15 cellular contexts compared by ENCODE assay signal in genomic region chr2:217808326-217808725, GRCh38.
DNase-seq lines count a peak whose midpoint lies in the region; ATAC-seq, FAIRE-seq and TF ChIP-seq lines count a peak whose summit lies in the region.
"Had no signal": no experiment of that assay in that cellular context is flagged by ENCODE, and none has a peak within 500 bp of the region (broad histone marks: within the 10 kb centered on the region; RNA-seq: fewer than 3 reads in every experiment).

No MANE protein-coding gene starts in this region.

- no peak overlapping the region for H3K27ac Mint-ChIP-seq in activated T-helper 17 cell treated with anti-CD3 and anti-CD28 coated beads, Interleukin-2, amount 50 U/mL, for 72 hours
- H3K27ac Mint-ChIP-seq: B cell; CD4-positive, alpha-beta T cell had no signal

- TF ChIP-seq POLR2A in HepG2 (IDR thresholded peaks at IDR 0.05; ENCODE audit: insufficient read depth in 1 of 2, low read depth in 2 of 2, low read length in 2 of 2) (no peak), right lobe of liver (IDR thresholded peaks at IDR 0.05) (no peak), gastrocnemius medialis (IDR thresholded peaks at IDR 0.05) (no peak)

- no peak overlapping the region for H3K4me3 Mint-ChIP-seq in activated T-helper 17 cell treated with anti-CD3 and anti-CD28 coated beads, Interleukin-2, amount 50 U/mL, for 72 hours
- H3K4me3 Mint-ChIP-seq: B cell; CD4-positive, alpha-beta T cell had no signal

- TF ChIP-seq EP300 in HepG2 (IDR thresholded peaks at IDR 0.05; ENCODE audit: low read depth in 2 of 2, low read length in 2 of 2) (no peak), HepG2 (CRISPR knock-in tag; IDR thresholded peaks at IDR 0.05; ENCODE audit: borderline replicate concordance) (no peak)

- H3K4me3 ChIP-seq in HepG2 (replicated peaks in 1 of 3; ENCODE audit: insufficient read depth in 1 of 3, low read depth in 2 of 3, low read length in 3 of 3) (no peak overlapping the region), right lobe of liver (no peak overlapping the region), muscle layer of colon (ENCODE audit: low read depth in 1 of 2, low read length in 2 of 2) (no peak overlapping the region), gastrocnemius medialis (no peak overlapping the region)

- H3K9ac ChIP-seq in HepG2 (ENCODE audit: insufficient read depth, low read depth, low read length) (no peak overlapping the region), muscle layer of colon (ENCODE audit: low read length) (no peak overlapping the region)

- BruUV-seq in HepG2 (replicated peaks; lab: Mats Ljungman, UMichigan): no TSS peak

- TF ChIP-seq CTCF in HepG2 (CRISPR knock-in tag; IDR thresholded peaks at IDR 0.05) (no peak), right lobe of liver (IDR thresholded peaks at IDR 0.05) (no peak), gastrocnemius medialis (IDR thresholded peaks at IDR 0.05 in 4 of 5, conservative IDR thresholded peaks at IDR 0.05 in 1 of 5) (no peak)

- CTCF ChIA-PET in HepG2 (lab: Yijun Ruan, JAX; ENCODE audit: low intra/inter-chr PET ratio, low total read pairs): no interaction called here

- H3K27me3 ChIP-seq in HepG2 (ENCODE audit: control insufficient read depth in 1 of 2, insufficient read depth in 2 of 2, low read length in 2 of 2) (no peaks in the 10 kb centered on the region), right lobe of liver (no peaks in the 10 kb centered on the region), muscle layer of colon (ENCODE audit: control insufficient read depth in 1 of 2, insufficient read depth in 2 of 2, low read length in 2 of 2) (no peaks in the 10 kb centered on the region), gastrocnemius medialis (no peaks in the 10 kb centered on the region)

- H3K4me1 Mint-ChIP-seq in activated T-helper 17 cell treated with anti-CD3 and anti-CD28 coated beads, Interleukin-2, amount 50 U/mL, for 72 hours: peaks cover 5% of the 10 kb centered on the region
- H3K4me1 Mint-ChIP-seq: B cell had no signal

- peaks cover 11% of the 10 kb centered on the region for H3K27me3 Mint-ChIP-seq in activated T-helper 17 cell treated with anti-CD3 and anti-CD28 coated beads, Interleukin-2, amount 50 U/mL, for 72 hours
- H3K27me3 Mint-ChIP-seq: CD4-positive, alpha-beta T cell had no signal

- H3K4me1 ChIP-seq in HepG2 (ENCODE audit: insufficient read depth, low read length) (peaks cover 6% of the 10 kb centered on the region), right lobe of liver (peaks cover 0 to 8% (median 0%) of the 10 kb centered on the region in 4 donors), muscle layer of colon (ENCODE audit: insufficient read depth, low read length) (peaks cover 55% of the 10 kb centered on the region), gastrocnemius medialis (peaks cover 53 to 85% of the 10 kb centered on the region in 2 donors)

- H3K36me3 ChIP-seq in HepG2 (replicated peaks in 1 of 2; ENCODE audit: control insufficient read depth in 1 of 2, insufficient read depth in 2 of 2, low read length in 2 of 2): peaks cover 34 to 47% of the 10 kb centered on the region in 2 experiments
- H3K36me3 ChIP-seq in right lobe of liver: peaks cover 14 to 83% (median 43%) of the 10 kb centered on the region in 4 donors
- H3K36me3 ChIP-seq in muscle layer of colon (ENCODE audit: insufficient read depth, low read length): peaks cover 100% of the 10 kb centered on the region
- H3K36me3 ChIP-seq in gastrocnemius medialis: peaks cover 0 to 82% of the 10 kb centered on the region in 2 donors

- POLR2A ChIA-PET in HepG2 (lab: Yijun Ruan, JAX): no interaction called here

- H3K27ac ChIP-seq in HepG2 (ENCODE audit: extremely low read length, insufficient read depth, low read length): no peak overlapping the region
- no peak overlapping the region for H3K27ac ChIP-seq in right lobe of liver
- H3K27ac ChIP-seq in muscle layer of colon (ENCODE audit: low read depth, low read length): peak overlapping the region; percentile 55
- peak overlapping the region; percentile 56 to 82 (median 76) for H3K27ac ChIP-seq in gastrocnemius medialis

- no peaks in the 10 kb centered on the region for H3K9me3 Mint-ChIP-seq in activated T-helper 17 cell treated with anti-CD3 and anti-CD28 coated beads, Interleukin-2, amount 50 U/mL, for 72 hours
- H3K9me3 Mint-ChIP-seq: CD4-positive, alpha-beta T cell had no signal

- no peak overlapping the region for H2AFZ ChIP-seq in HepG2 (ENCODE audit: low read length)

- no peak overlapping the region for H3K4me2 ChIP-seq in HepG2 (ENCODE audit: low read depth, low read length)

- H3K9me3 ChIP-seq in HepG2 (ENCODE audit: low read length): no peaks in the 10 kb centered on the region
- no peaks in the 10 kb centered on the region for H3K9me3 ChIP-seq in right lobe of liver
- no peaks in the 10 kb centered on the region for H3K9me3 ChIP-seq in muscle layer of colon (ENCODE audit: low read length)
- H3K9me3 ChIP-seq in gastrocnemius medialis: no peaks in the 10 kb centered on the region

- DNase-seq in HepG2 (ENCODE audit: low spot score) (no peak), right lobe of liver (no peak), gastrocnemius medialis (no peak), GM19239 (ENCODE audit: insufficient read length, low spot score) (no peak)
- DNase-seq: C1 segment of cervical spinal cord; Calu3; CD4-positive, alpha-beta T cell; DMS 273 treated with DMSO at 0.1 percent for 48 hours; HCEC 1CT; IMR-90 had no signal

- ATAC-seq in HepG2 (no peak), right lobe of liver (no peak), gastrocnemius medialis (no peak), HG02759 (IDR thresholded peaks at IDR 0.05; ENCODE audit: unreplicated experiment) (no peak)
- no peak for ATAC-seq in activated T-helper 17 cell treated with anti-CD3 and anti-CD28 coated beads, Interleukin-2, amount 50 U/mL, for 72 hours (replicated peaks)

- intact Hi-C loops in HepG2 (cut with micrococcal nuclease; ENCODE audit: unreplicated experiment) (no loop called here), right lobe of liver (cut with DNase I) (loop anchor here in 1 of 2 donors (10.0 kb wide), 1 partner anchor 66 kb away; no protein-coding TSS in a partner anchor), gastrocnemius medialis (cut with DNase I; ENCODE audit: low total_unique reads) (no loop called here)

- TF ChIP-seq RAD21 in HepG2 (CRISPR knock-in tag; IDR thresholded peaks at IDR 0.05): no peak

- 76% methylated on average over 3 of the region's 3 CpGs for WGBS in HepG2 (ENCODE audit: low lambda C conversion rate)
- WGBS in right lobe of liver (ENCODE audit: insufficient coverage, low coverage, low lambda C conversion rate, missing lambda C conversion rate): 86% methylated on average over 2 of the region's 3 CpGs

- H3K79me2 ChIP-seq in HepG2 (ENCODE audit: insufficient read depth, low read length): no peaks in the 10 kb centered on the region

- no peaks in the 10 kb centered on the region for H3K36me3 Mint-ChIP-seq in activated T-helper 17 cell treated with anti-CD3 and anti-CD28 coated beads, Interleukin-2, amount 50 U/mL, for 72 hours (ENCODE audit: low read depth)

- FAIRE-seq in HepG2 (lab: Jason Lieb, UNC) (no peak), GM19239 (lab: Jason Lieb, UNC) (no peak)
- FAIRE-seq: A204.1 had no signal

- H4K20me1 ChIP-seq in HepG2 (ENCODE audit: insufficient read depth, low read length): peaks cover 15% of the 10 kb centered on the region; the same call in 1 of the 2 replicates

- in situ Hi-C loops in HepG2 (cut with HindIII; ENCODE audit: extremely low pct_ligation_motif_present, low pct_unique_long_range_greater_than_20kb): no loop called here
- in situ Hi-C loops in gastrocnemius medialis (cut with MboI; ENCODE audit: low sequenced_read_pairs in 4 of 4): no loop called here

TF ChIP-seq in HepG2, 621 proteins besides CTCF, POLR2A, EP300 and RAD21:
- TF ChIP-seq MNT (IDR thresholded peaks at IDR 0.05) (peak; percentile 48; the same call in 1 of the 2 replicates), ZNF17 (CRISPR knock-in tag; IDR thresholded peaks at IDR 0.05) (no peak)

Comparison
In these comparisons a context has a peak if more than half of its experiments do, and no peak if none do; other contexts are left out.
1. H3K27ac ChIP-seq: peak in muscle layer of colon (single experiment) and gastrocnemius medialis (4 of 4); none in HepG2 (single experiment) and right lobe of liver (0 of 3).